In the genomic region with DNA sequence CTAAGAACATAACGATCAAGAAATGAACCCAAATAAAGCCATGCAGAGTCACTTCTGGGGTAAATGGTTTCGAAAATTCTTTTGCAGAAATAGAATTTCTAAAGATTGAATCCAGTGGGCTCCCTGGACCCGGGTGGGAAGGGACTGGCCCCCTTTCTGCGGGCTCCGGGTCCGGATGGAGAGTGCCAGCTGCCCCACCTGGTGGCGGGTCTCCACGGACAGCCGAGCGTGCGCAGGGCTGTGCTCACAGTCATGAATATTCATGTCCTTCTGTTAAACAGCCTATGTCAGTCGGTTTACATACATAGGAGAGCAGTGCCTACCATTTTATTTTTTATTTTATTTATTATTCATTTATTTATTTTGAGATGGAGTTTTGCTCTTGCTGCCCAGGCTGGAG, we compare ENCODE assay signal across 8 cellular contexts. TPM values are rescaled to one million over a fixed set of nuclear protein-coding genes. Genes with fewer than 3 reads are reported as not detected.
DNase-seq lines count a peak whose midpoint lies in the region; ATAC-seq and TF ChIP-seq lines count a peak whose summit lies in the region.

No MANE protein-coding gene starts in this region.

- peaks cover 3% of the 10 kb centered on the region for H4K20me1 ChIP-seq in hepatocyte (ENCODE audit: insufficient read depth, poor library complexity, severe bottlenecking)

- no peak overlapping the region for H3K4me3 ChIP-seq in AG04450 (ENCODE audit: low read depth, low read length)
- no peak overlapping the region for H3K4me3 ChIP-seq in hepatocyte
- no peak overlapping the region for H3K4me3 ChIP-seq in gastroesophageal sphincter

- H3K4me1 ChIP-seq in hepatocyte (ENCODE audit: insufficient read depth) (peaks cover 2% of the 10 kb centered on the region), gastroesophageal sphincter (peaks cover 0 to 13% (median 0%) of the 10 kb centered on the region in 3 donors)

- no peak overlapping the region for H3K27ac ChIP-seq in AG04450 (ENCODE audit: low read depth, low read length)
- no peak overlapping the region for H3K27ac ChIP-seq in hepatocyte
- no peak overlapping the region for H3K27ac ChIP-seq in gastroesophageal sphincter

- WGBS in hepatocyte (ENCODE audit: low lambda C conversion rate, missing lambda C conversion rate) = 31% methylated on average over 12 of the region's 12 CpGs
- WGBS in gastroesophageal sphincter (ENCODE audit: low coverage in 1 of 2), 2 donors = 16 to 39% methylated on average over 7 to 12 of the region's 12 CpGs

- no peak overlapping the region for H2AFZ ChIP-seq in hepatocyte

- no peaks in the 10 kb centered on the region for H3K36me3 ChIP-seq in hepatocyte (replicated peaks; ENCODE audit: insufficient read depth, low read depth)
- H3K36me3 ChIP-seq in gastroesophageal sphincter = no peaks in the 10 kb centered on the region

- TF ChIP-seq CTCF in AG04450 (IDR thresholded peaks at IDR 0.05; ENCODE audit: low read depth, low read length) = peak; percentile 55
- peak; percentile 22 for TF ChIP-seq CTCF in GM10248 (IDR thresholded peaks at IDR 0.05; ENCODE audit: control extremely low read depth, extremely low read depth, low read depth, missing control alignments)
- TF ChIP-seq CTCF in hepatocyte (IDR thresholded peaks at IDR 0.05; ENCODE audit: poor library complexity) = peak; percentile 46
- TF ChIP-seq CTCF in gastroesophageal sphincter (IDR thresholded peaks at IDR 0.05) = peak in 1 of 4 experiments; percentile 18

- H3K4me2 ChIP-seq in hepatocyte = no peak overlapping the region

- no peaks in the 10 kb centered on the region for H3K9me2 ChIP-seq in hepatocyte (replicated peaks; ENCODE audit: insufficient read depth)

- DNase-seq in AG04450 (ENCODE audit: low read depth, low spot score) (no peak), GM10248 (ENCODE audit: extremely low spot score) (no peak), hepatocyte (ENCODE audit: low spot score) (peak; percentile 57), mucosa of gallbladder (ENCODE audit: low spot score) (no peak)

- H3K9me3 ChIP-seq in AG04450 (ENCODE audit: control insufficient read depth, insufficient read depth, low read length) = no peaks in the 10 kb centered on the region; the same call in 1 of the 2 replicates
- no peaks in the 10 kb centered on the region for H3K9me3 ChIP-seq in hepatocyte (ENCODE audit: low read depth)
- no peaks in the 10 kb centered on the region for H3K9me3 ChIP-seq in gastroesophageal sphincter

- POLR2A ChIA-PET in AG04450 (lab: Yijun Ruan, JAX) (no interaction called here), GM10248 (lab: Yijun Ruan, JAX) (no interaction called here)

- ATAC-seq in SK-N-SH treated with all-trans-retinoic acid at 6 μM for 48 hours = peak; percentile 57
- ATAC-seq in gastroesophageal sphincter = no peak
- ATAC-seq in HG02588 (IDR thresholded peaks at IDR 0.05; ENCODE audit: unreplicated experiment) = no peak
- ATAC-seq in GM21619 (IDR thresholded peaks at IDR 0.05; ENCODE audit: unreplicated experiment) = no peak

- no peak for TF ChIP-seq EP300 in gastroesophageal sphincter (IDR thresholded peaks at IDR 0.05)

- H3K79me2 ChIP-seq in hepatocyte = peaks cover 11% of the 10 kb centered on the region

- no peak for TF ChIP-seq POLR2A in gastroesophageal sphincter (IDR thresholded peaks at IDR 0.05)

- H3K27me3 ChIP-seq in AG04450 (ENCODE audit: control insufficient read depth, insufficient read depth, low read length) = peaks cover 2% of the 10 kb centered on the region
- H3K27me3 ChIP-seq in hepatocyte = no peaks in the 10 kb centered on the region
- peaks cover 24% of the 10 kb centered on the region for H3K27me3 ChIP-seq in gastroesophageal sphincter

- CTCF ChIA-PET in AG04450 (lab: Charles Lee) (no interaction called here), GM10248 (lab: Yijun Ruan, JAX) (no interaction called here)

TF ChIP-seq in SK-N-SH treated with all-trans-retinoic acid at 6 μM for 48 hours, 23 proteins besides CTCF, POLR2A, EP300 and RAD21 (continues in another document):
- TF ChIP-seq, protein P1, sequence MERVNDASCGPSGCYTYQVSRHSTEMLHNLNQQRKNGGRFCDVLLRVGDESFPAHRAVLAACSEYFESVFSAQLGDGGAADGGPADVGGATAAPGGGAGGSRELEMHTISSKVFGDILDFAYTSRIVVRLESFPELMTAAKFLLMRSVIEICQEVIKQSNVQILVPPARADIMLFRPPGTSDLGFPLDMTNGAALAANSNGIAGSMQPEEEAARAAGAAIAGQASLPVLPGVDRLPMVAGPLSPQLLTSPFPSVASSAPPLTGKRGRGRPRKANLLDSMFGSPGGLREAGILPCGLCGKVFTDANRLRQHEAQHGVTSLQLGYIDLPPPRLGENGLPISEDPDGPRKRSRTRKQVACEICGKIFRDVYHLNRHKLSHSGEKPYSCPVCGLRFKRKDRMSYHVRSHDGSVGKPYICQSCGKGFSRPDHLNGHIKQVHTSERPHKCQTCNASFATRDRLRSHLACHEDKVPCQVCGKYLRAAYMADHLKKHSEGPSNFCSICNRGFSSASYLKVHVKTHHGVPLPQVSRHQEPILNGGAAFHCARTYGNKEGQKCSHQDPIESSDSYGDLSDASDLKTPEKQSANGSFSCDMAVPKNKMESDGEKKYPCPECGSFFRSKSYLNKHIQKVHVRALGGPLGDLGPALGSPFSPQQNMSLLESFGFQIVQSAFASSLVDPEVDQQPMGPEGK (CRISPR knock-in tag; IDR thresholded peaks at IDR 0.05; ENCODE audit: borderline replicate concordance) = no peak
- TF ChIP-seq TCF4 (CRISPR knock-in tag; IDR thresholded peaks at IDR 0.05; ENCODE audit: borderline replicate concordance) (no peak), BACH2 (CRISPR knock-in tag; IDR thresholded peaks at IDR 0.05; ENCODE audit: borderline replicate concordance) (no peak), ZFP3 (CRISPR knock-in tag; IDR thresholded peaks at IDR 0.05) (no peak), ZNF565 (CRISPR knock-in tag; conservative IDR thresholded peaks at IDR 0.05; ENCODE audit: low read depth) (no peak), TOX (CRISPR knock-in tag; IDR thresholded peaks at IDR 0.05; ENCODE audit: borderline replicate concordance) (no peak), RARB (CRISPR knock-in tag; IDR thresholded peaks at IDR 0.05) (no peak)
- TF ChIP-seq, protein P2, sequence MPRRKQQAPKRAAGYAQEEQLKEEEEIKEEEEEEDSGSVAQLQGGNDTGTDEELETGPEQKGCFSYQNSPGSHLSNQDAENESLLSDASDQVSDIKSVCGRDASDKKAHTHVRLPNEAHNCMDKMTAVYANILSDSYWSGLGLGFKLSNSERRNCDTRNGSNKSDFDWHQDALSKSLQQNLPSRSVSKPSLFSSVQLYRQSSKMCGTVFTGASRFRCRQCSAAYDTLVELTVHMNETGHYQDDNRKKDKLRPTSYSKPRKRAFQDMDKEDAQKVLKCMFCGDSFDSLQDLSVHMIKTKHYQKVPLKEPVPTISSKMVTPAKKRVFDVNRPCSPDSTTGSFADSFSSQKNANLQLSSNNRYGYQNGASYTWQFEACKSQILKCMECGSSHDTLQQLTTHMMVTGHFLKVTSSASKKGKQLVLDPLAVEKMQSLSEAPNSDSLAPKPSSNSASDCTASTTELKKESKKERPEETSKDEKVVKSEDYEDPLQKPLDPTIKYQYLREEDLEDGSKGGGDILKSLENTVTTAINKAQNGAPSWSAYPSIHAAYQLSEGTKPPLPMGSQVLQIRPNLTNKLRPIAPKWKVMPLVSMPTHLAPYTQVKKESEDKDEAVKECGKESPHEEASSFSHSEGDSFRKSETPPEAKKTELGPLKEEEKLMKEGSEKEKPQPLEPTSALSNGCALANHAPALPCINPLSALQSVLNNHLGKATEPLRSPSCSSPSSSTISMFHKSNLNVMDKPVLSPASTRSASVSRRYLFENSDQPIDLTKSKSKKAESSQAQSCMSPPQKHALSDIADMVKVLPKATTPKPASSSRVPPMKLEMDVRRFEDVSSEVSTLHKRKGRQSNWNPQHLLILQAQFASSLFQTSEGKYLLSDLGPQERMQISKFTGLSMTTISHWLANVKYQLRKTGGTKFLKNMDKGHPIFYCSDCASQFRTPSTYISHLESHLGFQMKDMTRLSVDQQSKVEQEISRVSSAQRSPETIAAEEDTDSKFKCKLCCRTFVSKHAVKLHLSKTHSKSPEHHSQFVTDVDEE (CRISPR knock-in tag; IDR thresholded peaks at IDR 0.05) = no peak
- TF ChIP-seq, protein P3, sequence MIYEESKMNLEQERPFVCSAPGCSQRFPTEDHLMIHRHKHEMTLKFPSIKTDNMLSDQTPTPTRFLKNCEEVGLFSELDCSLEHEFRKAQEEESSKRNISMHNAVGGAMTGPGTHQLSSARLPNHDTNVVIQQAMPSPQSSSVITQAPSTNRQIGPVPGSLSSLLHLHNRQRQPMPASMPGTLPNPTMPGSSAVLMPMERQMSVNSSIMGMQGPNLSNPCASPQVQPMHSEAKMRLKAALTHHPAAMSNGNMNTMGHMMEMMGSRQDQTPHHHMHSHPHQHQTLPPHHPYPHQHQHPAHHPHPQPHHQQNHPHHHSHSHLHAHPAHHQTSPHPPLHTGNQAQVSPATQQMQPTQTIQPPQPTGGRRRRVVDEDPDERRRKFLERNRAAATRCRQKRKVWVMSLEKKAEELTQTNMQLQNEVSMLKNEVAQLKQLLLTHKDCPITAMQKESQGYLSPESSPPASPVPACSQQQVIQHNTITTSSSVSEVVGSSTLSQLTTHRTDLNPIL (CRISPR knock-in tag; IDR thresholded peaks at IDR 0.05; ENCODE audit: low read depth) = no peak

RNA-seq across cellular contexts. Expression of gene PPP1R26, which starts 4.7 kb away (rescaled TPM):
- polyA plus RNA-seq in AG04450 (2011; rRNA removed) (3.2 and 3.3 TPM in 2 replicates), hepatocyte (9.1 and 15.0 TPM in 2 replicates)
- polyA minus RNA-seq in AG04450 (2011; rRNA and poly(A)+ RNA removed) = 3.6 and 4.1 TPM in 2 replicates
- total RNA-seq in hepatocyte (12.5 and 15.6 TPM in 2 replicates), gastroesophageal sphincter (10 to 100 TPM; 10.9 to 25.0 (median 14.4) TPM), mucosa of gallbladder (23.3 TPM)

RNA-seq across cellular contexts. Expression of gene MRPS2, which starts 25.6 kb away (rescaled TPM):
- polyA plus RNA-seq in AG04450 (2011; rRNA removed) (39.9 and 53.4 TPM in 2 replicates), hepatocyte (57.0 and 59.1 TPM in 2 replicates)
- polyA minus RNA-seq in AG04450 (2011; rRNA and poly(A)+ RNA removed) = 53.3 and 66.9 TPM in 2 replicates
- total RNA-seq in hepatocyte (22.4 and 28.0 TPM in 2 replicates), gastroesophageal sphincter (10 to 100 TPM; 21.4 to 37.6 (median 25.6) TPM), mucosa of gallbladder (29.3 TPM)

RNA-seq across cellular contexts. Expression of gene LCN1, which starts 46.3 kb away (rescaled TPM):
- not detected in 2 replicates for polyA plus RNA-seq in AG04450 (2011; rRNA removed)
- not detected in 2 replicates for polyA minus RNA-seq in AG04450 (2011; rRNA and poly(A)+ RNA removed)
- not detected in 2 replicates for total RNA-seq in hepatocyte
- 0.63 TPM in 1 of 2 replicates, not detected in the other for polyA plus RNA-seq in hepatocyte
- total RNA-seq in gastroesophageal sphincter = not detected
- not detected for total RNA-seq in mucosa of gallbladder
